13 cellular contexts compared by ENCODE assay signal in genomic region chr10:132970641-132971438, GRCh38. TPM values are rescaled to one million over a fixed set of nuclear protein-coding genes. Genes with fewer than 3 reads are reported as not detected.
"Had no signal": no experiment of that assay in that cellular context is flagged by ENCODE, and none has a peak within 500 bp of the region (broad histone marks: within the 10 kb centered on the region; RNA-seq: fewer than 3 reads in every experiment).

No MANE protein-coding gene starts in this region.

- H3K9me3 ChIP-seq: colonic mucosa, transverse colon had no signal

- H3K36me3 ChIP-seq: brain microvascular endothelial cell, colonic mucosa, transverse colon had no signal

- DNase-seq: activated CD4-positive, alpha-beta T cell treated with anti-CD3 and anti-CD28 coated beads, Interleukin-2, amount 50 U/mL, for 4 hours; activated naive CD4-positive, alpha-beta T cell treated with Interleukin-2 at 50 U/mL for 16 hours; activated naive CD8-positive, alpha-beta T cell treated with anti-CD3 and anti-CD28 coated beads, Interleukin-2, amount 50 U/mL, for 24 hours; brain microvascular endothelial cell; colonic mucosa; mesenchymal stem cell; naive thymus-derived CD8-positive, alpha-beta T cell; transverse colon had no signal

- ATAC-seq: activated naive CD8-positive, alpha-beta T cell treated with anti-CD3 and anti-CD28 coated beads, Interleukin-2, amount 50 U/mL, for 24 hours; left lobe of liver; naive thymus-derived CD8-positive, alpha-beta T cell had no signal

- H3K4me3 ChIP-seq: colonic mucosa, transverse colon had no signal

- H3K27me3 ChIP-seq: colonic mucosa had no signal

- H3K27ac ChIP-seq: brain microvascular endothelial cell, colonic mucosa, transverse colon had no signal

- H3K4me1 ChIP-seq: colonic mucosa, transverse colon had no signal

- FAIRE-seq: frontal cortex, keratinocyte had no signal

RNA-seq across cellular contexts. Expression of gene CFAP46, which starts 28.5 kb away (rescaled TPM):
- total RNA-seq: naive thymus-derived CD8-positive, alpha-beta T cell; skeletal muscle tissue; transverse colon had no signal
- polyA plus RNA-seq: aorta; naive thymus-derived CD8-positive, alpha-beta T cell had no signal
